In genomic region chr3:4493008-4493930, GRCh38 we compare ENCODE assay signal across 1 cellular context.
A peak's percentile ranks its signal among the peaks of the same experiment; 100 is the strongest.
TF ChIP-seq lines count a peak whose summit lies in the region.

TSS of gene ITPR1 (plus strand) at chr3:4493348. CDS start at chr3:4516492, 23,144 bp downstream.

TF ChIP-seq in GM23338, 12 proteins besides CTCF, POLR2A, EP300 and RAD21 (continued from another document):
- TF ChIP-seq EZH2 (IDR thresholded peaks at IDR 0.05; ENCODE audit: low read depth, unreplicated experiment) (no peak), JUNB (IDR thresholded peaks at IDR 0.05; ENCODE audit: unreplicated experiment) (no peak), EZH2phosphoT487 (IDR thresholded peaks at IDR 0.05; ENCODE audit: unreplicated experiment) (no peak), ZNF462 (CRISPR knock-in tag; IDR thresholded peaks at IDR 0.05) (peak; percentile 56; the same call in 1 of the 2 replicates), NANOG (IDR thresholded peaks at IDR 0.05; ENCODE audit: borderline replicate concordance) (no peak)
